ENCODE assay signal across 14 cellular contexts in genomic region chr6:43248107-43248506, GRCh38. TPM values are rescaled to one million over a fixed set of nuclear protein-coding genes. Genes with fewer than 3 reads are reported as not detected.
A peak's percentile ranks its signal among the peaks of the same experiment; 100 is the strongest.
DNase-seq lines count a peak whose midpoint lies in the region; ATAC-seq, FAIRE-seq and TF ChIP-seq lines count a peak whose summit lies in the region.
"Had no signal": no experiment of that assay in that cellular context is flagged by ENCODE, and none has a peak within 500 bp of the region (broad histone marks: within the 10 kb centered on the region; RNA-seq: fewer than 3 reads in every experiment).

No MANE protein-coding gene starts in this region.

- no peak overlapping the region for H3K9ac ChIP-seq in rectal smooth muscle tissue (ENCODE audit: low read length)

- ATAC-seq in activated T-cell treated with anti-CD3 and anti-CD28 coated beads, Interleukin-2, amount 50 U/mL, for 4 hours, result no peak
- no peak for ATAC-seq in activated CD8-positive, alpha-beta T cell treated with anti-CD3 and anti-CD28 coated beads for 36 hours

- CTCF ChIA-PET in activated CD8-positive, alpha-beta T cell treated with anti-CD3 and anti-CD28 coated beads for 36 hours (lab: Charles Lee), result interaction anchor here (1.2 to 2.1 kb wide), 2 partner anchors 10 to 19 kb away, joined by 3 to 11 read pairs; partner anchors contain the start of gene DNPH1

- TF ChIP-seq CTCF in activated CD8-positive, alpha-beta T cell treated with anti-CD3 and anti-CD28 coated beads for 36 hours (IDR thresholded peaks at IDR 0.05), result no peak
- TF ChIP-seq CTCF in GM10266 (IDR thresholded peaks at IDR 0.05; ENCODE audit: control insufficient read depth, insufficient read depth, low read depth, missing control alignments), result no peak

- no peaks in the 10 kb centered on the region for H3K36me3 ChIP-seq in iPS DF 6.9 (ENCODE audit: control insufficient read depth, insufficient read depth, low read length)
- no peaks in the 10 kb centered on the region for H3K36me3 ChIP-seq in rectal smooth muscle tissue (ENCODE audit: control insufficient read depth, insufficient read depth, low read length)
- H3K36me3 ChIP-seq: heart right ventricle had no signal

- H3K4me1 Mint-ChIP-seq in activated T-cell treated with anti-CD3 and anti-CD28 coated beads, Interleukin-2, amount 50 U/mL, for 4 hours (ENCODE audit: low read depth), result peaks cover 10% of the 10 kb centered on the region
- peaks cover 24% of the 10 kb centered on the region for H3K4me1 Mint-ChIP-seq in activated CD8-positive, alpha-beta T cell treated with anti-CD3 and anti-CD28 coated beads for 36 hours (ENCODE audit: low read depth)

- no peak for FAIRE-seq in GM12892 (lab: Jason Lieb, UNC)

- no peaks in the 10 kb centered on the region for H3K9me3 Mint-ChIP-seq in activated T-cell treated with anti-CD3 and anti-CD28 coated beads, Interleukin-2, amount 50 U/mL, for 4 hours
- H3K9me3 Mint-ChIP-seq in activated CD8-positive, alpha-beta T cell treated with anti-CD3 and anti-CD28 coated beads for 36 hours, result no peaks in the 10 kb centered on the region

- TF ChIP-seq POLR2A in GM12892 (IDR thresholded peaks at IDR 0.05; ENCODE audit: low read depth, low read length), result no peak

- no peak for DNase-seq in activated T-cell treated with anti-CD3 and anti-CD28 coated beads, Interleukin-2, amount 50 U/mL, for 4 hours
- no peak for DNase-seq in activated T-cell treated with anti-CD3 and anti-CD28 coated beads for 4 hours
- no peak for DNase-seq in activated CD8-positive, alpha-beta T cell treated with anti-CD3 and anti-CD28 coated beads for 36 hours
- DNase-seq in iPS DF 6.9 (ENCODE audit: low read depth, low spot score), result no peak
- DNase-seq in GM12892 (ENCODE audit: insufficient read length), result no peak
- no peak for DNase-seq in C1 segment of cervical spinal cord (lab: John Stamatoyannopoulos, UW)
- DNase-seq in GM10266 (ENCODE audit: extremely low spot score), result no peak
- DNase-seq: DMS153, heart right ventricle, mesenchymal stem cell, NCI-H1048 had no signal

- H3K27ac Mint-ChIP-seq in activated CD8-positive, alpha-beta T cell treated with anti-CD3 and anti-CD28 coated beads for 36 hours, result no peak overlapping the region

- POLR2A ChIA-PET in activated CD8-positive, alpha-beta T cell treated with anti-CD3 and anti-CD28 coated beads for 36 hours (lab: Charles Lee), result no interaction called here

- H3K4me3 Mint-ChIP-seq in activated T-cell treated with anti-CD3 and anti-CD28 coated beads, Interleukin-2, amount 50 U/mL, for 4 hours, result peak overlapping the region; percentile 77
- peak overlapping the region; percentile 77 for H3K4me3 Mint-ChIP-seq in activated CD8-positive, alpha-beta T cell treated with anti-CD3 and anti-CD28 coated beads for 36 hours

- intact Hi-C loops in activated CD8-positive, alpha-beta T cell treated with anti-CD3 and anti-CD28 coated beads for 36 hours (cut with micrococcal nuclease), result no loop called here

- no peaks in the 10 kb centered on the region for H3K36me3 Mint-ChIP-seq in activated T-cell treated with anti-CD3 and anti-CD28 coated beads, Interleukin-2, amount 50 U/mL, for 4 hours (ENCODE audit: insufficient read depth)
- no peaks in the 10 kb centered on the region for H3K36me3 Mint-ChIP-seq in activated CD8-positive, alpha-beta T cell treated with anti-CD3 and anti-CD28 coated beads for 36 hours (ENCODE audit: low read depth)

- no peaks in the 10 kb centered on the region for H3K9me3 ChIP-seq in iPS DF 6.9 (ENCODE audit: control insufficient read depth, insufficient read depth, low read length)
- H3K9me3 ChIP-seq: heart right ventricle had no signal

- H3K27me3 ChIP-seq in iPS DF 6.9 (ENCODE audit: control insufficient read depth, insufficient read depth, low read length), result peaks cover 18% of the 10 kb centered on the region
- peaks cover 18% of the 10 kb centered on the region for H3K27me3 ChIP-seq in rectal smooth muscle tissue (ENCODE audit: control insufficient read depth, insufficient read depth, low read length)

- peaks cover 17% of the 10 kb centered on the region for H3K27me3 Mint-ChIP-seq in activated T-cell treated with anti-CD3 and anti-CD28 coated beads, Interleukin-2, amount 50 U/mL, for 4 hours (ENCODE audit: low read depth)
- H3K27me3 Mint-ChIP-seq in activated CD8-positive, alpha-beta T cell treated with anti-CD3 and anti-CD28 coated beads for 36 hours, result peaks cover 23% of the 10 kb centered on the region

- H3K27ac ChIP-seq in iPS DF 6.9 (ENCODE audit: low read length), result no peak overlapping the region
- H3K27ac ChIP-seq in rectal smooth muscle tissue (ENCODE audit: low read depth, low read length), result no peak overlapping the region
- H3K27ac ChIP-seq: epithelial cell of prostate had no signal

- H3K4me1 ChIP-seq in iPS DF 6.9 (ENCODE audit: control insufficient read depth, insufficient read depth, low read length) (peaks cover 5% of the 10 kb centered on the region; the same call in 1 of the 2 replicates), rectal smooth muscle tissue (ENCODE audit: control insufficient read depth, insufficient read depth, low read length) (no peaks in the 10 kb centered on the region)

- peak overlapping the region; percentile 55; the same call in 1 of the 2 replicates for H3K4me3 ChIP-seq in iPS DF 6.9 (ENCODE audit: low read length)
- peak overlapping the region; percentile 84 for H3K4me3 ChIP-seq in rectal smooth muscle tissue (ENCODE audit: low read length)

- WGBS in iPS DF 6.9 (ENCODE audit: insufficient coverage, insufficient read length), result no CpG with 5 or more reads among the region's 3 CpGs

RNA-seq across cellular contexts. Expression of gene TTBK1, which starts 4.8 kb away (rescaled TPM):
- under 1 TPM; 0.20 to 0.38 (median 0.21) TPM for total RNA-seq in activated T-cell treated with anti-CD3 and anti-CD28 coated beads, Interleukin-2, amount 50 U/mL, for 4 hours
- total RNA-seq in activated CD8-positive, alpha-beta T cell treated with anti-CD3 and anti-CD28 coated beads for 36 hours, result under 1 TPM; 0.09 to 0.11 TPM
- polyA plus RNA-seq in GM12892 (2012; ENCODE audit: missing spikeins), result not detected

RNA-seq across cellular contexts. Expression of gene DNPH1, which starts 18.8 kb away (rescaled TPM):
- 10 to 100 TPM; 27.5 to 52.1 (median 51.0) TPM for total RNA-seq in activated T-cell treated with anti-CD3 and anti-CD28 coated beads, Interleukin-2, amount 50 U/mL, for 4 hours
- 10 to 100 TPM; 86.2 to 86.5 TPM for total RNA-seq in activated CD8-positive, alpha-beta T cell treated with anti-CD3 and anti-CD28 coated beads for 36 hours
- 56.6 TPM for polyA plus RNA-seq in GM12892 (2012; ENCODE audit: missing spikeins)

RNA-seq across cellular contexts. Expression of gene SLC22A7, which starts 50.0 kb away (rescaled TPM):
- total RNA-seq in activated T-cell treated with anti-CD3 and anti-CD28 coated beads, Interleukin-2, amount 50 U/mL, for 4 hours, result not detected
- total RNA-seq in activated CD8-positive, alpha-beta T cell treated with anti-CD3 and anti-CD28 coated beads for 36 hours, result not detected
- polyA plus RNA-seq in GM12892 (2012; ENCODE audit: missing spikeins), result not detected
- total RNA-seq: progenitor cell of endocrine pancreas had no signal
